8 cellular contexts compared by ENCODE assay signal in genomic region chrX:52935469-52935783, GRCh38. TPM values are rescaled to one million over a fixed set of nuclear protein-coding genes. Genes with fewer than 3 reads are reported as not detected.
A peak's percentile ranks its signal among the peaks of the same experiment; 100 is the strongest.
DNase-seq lines count a peak whose midpoint lies in the region; ATAC-seq and TF ChIP-seq lines count a peak whose summit lies in the region.
"Not testable (repeated sequence)": the region's sequence is repeated elsewhere in the genome, so short reads cannot be mapped to it uniquely, and the experiment has no call there.

No MANE protein-coding gene starts in this region.

- H3K36me3 ChIP-seq in ES-I3 (ENCODE audit: insufficient read depth, low read length); HUES48 (ENCODE audit: control insufficient read depth, insufficient read depth, low read length); body of pancreas (replicated peaks in 1 of 2; ENCODE audit: insufficient read depth in 1 of 2, low read depth in 2 of 2); fibroblast of lung (ENCODE audit: control insufficient read depth, insufficient read depth, low read length); left lung; ovary; tibial artery: not testable (repeated sequence)

- H3K4me2 ChIP-seq in fibroblast of lung (ENCODE audit: extremely low read depth, insufficient read depth, low read length) = peak overlapping the region; percentile 97

- TF ChIP-seq POLR2A in body of pancreas (IDR thresholded peaks at IDR 0.05); ovary (IDR thresholded peaks at IDR 0.05): not testable (repeated sequence)

- not testable (repeated sequence) for H3K4me1 ChIP-seq in ES-I3 (ENCODE audit: insufficient read depth, low read length); HUES48 (ENCODE audit: control insufficient read depth, insufficient read depth, low read length); body of pancreas; fibroblast of lung (ENCODE audit: control insufficient read depth, extremely low read depth, insufficient read depth, low read length); left lung; ovary (ENCODE audit: insufficient read depth); tibial artery

- H3K27ac ChIP-seq in HUES48 (ENCODE audit: low read depth, low read length) (peak overlapping the region; percentile 95), VCaP (peak overlapping the region; percentile 65), body of pancreas (peak overlapping the region; percentile 83 to 95 (median 91)), fibroblast of lung (ENCODE audit: insufficient read depth, low read length) (peak overlapping the region; percentile 97), left lung (peak overlapping the region; percentile 91 to 96), ovary (peak overlapping the region; percentile 85 to 94), tibial artery (peak overlapping the region; percentile 90 to 97)

- ATAC-seq in body of pancreas (peak; percentile 5), left lung (peak; percentile 15)

- H3K9me3 ChIP-seq in ES-I3 (ENCODE audit: control insufficient read depth, insufficient read depth, low read length); HUES48 (ENCODE audit: control insufficient read depth, insufficient read depth, low read length); body of pancreas; fibroblast of lung (ENCODE audit: control insufficient read depth, insufficient read depth, low read depth, low read length); left lung; ovary; tibial artery: not testable (repeated sequence)

- peak overlapping the region; percentile 71 for H3K9ac ChIP-seq in ES-I3 (ENCODE audit: low read depth, low read length)
- peak overlapping the region; percentile 68 for H3K9ac ChIP-seq in HUES48 (ENCODE audit: low read depth, low read length)
- peak overlapping the region; percentile 65 for H3K9ac ChIP-seq in fibroblast of lung (ENCODE audit: insufficient read depth, low read length)

- 0 to 14% methylated on average over 5 to 9 of the region's 10 CpGs for WGBS in body of pancreas, 2 donors
- WGBS in ovary, 3 donors = 1 to 2% (median 1%) methylated on average over 10 of the region's 10 CpGs

- DNase-seq in body of pancreas; fibroblast of lung (ENCODE audit: low read depth in 2 of 2); left lung; ovary; tibial artery: not testable (repeated sequence)

- intact Hi-C loops in body of pancreas (cut with DNase I); left lung (cut with DNase I); ovary (cut with DNase I); tibial artery (cut with DNase I; ENCODE audit: low total_unique reads): not testable (repeated sequence)

- peak overlapping the region; percentile 35 for H2AFZ ChIP-seq in fibroblast of lung (ENCODE audit: low read length)

- TF ChIP-seq CTCF in VCaP (conservative IDR thresholded peaks at IDR 0.05); body of pancreas (IDR thresholded peaks at IDR 0.05); fibroblast of lung (conservative IDR thresholded peaks at IDR 0.05 in 1 of 2, IDR thresholded peaks at IDR 0.05 in 1 of 2; ENCODE audit: low read depth in 1 of 2, low read length in 2 of 2); left lung (IDR thresholded peaks at IDR 0.05); ovary (IDR thresholded peaks at IDR 0.05); tibial artery (IDR thresholded peaks at IDR 0.05): not testable (repeated sequence)

- not testable (repeated sequence) for H3K27me3 ChIP-seq in HUES48 (ENCODE audit: control insufficient read depth, insufficient read depth, low read length); body of pancreas; fibroblast of lung (ENCODE audit: control insufficient read depth, insufficient read depth, low read length); left lung; ovary; tibial artery

- not testable (repeated sequence) for H3K79me2 ChIP-seq in fibroblast of lung (ENCODE audit: control insufficient read depth, insufficient read depth, low read length)

- peak overlapping the region; percentile 77 for H3K4me3 ChIP-seq in HUES48 (ENCODE audit: low read depth, low read length)
- H3K4me3 ChIP-seq in body of pancreas = peak overlapping the region; percentile 34 to 42
- peak overlapping the region; percentile 66 to 70 (median 68) for H3K4me3 ChIP-seq in fibroblast of lung (replicated peaks in 1 of 4; ENCODE audit: control extremely low read depth in 1 of 4, insufficient read depth in 1 of 4, low read depth in 3 of 4, low read length in 4 of 4)
- H3K4me3 ChIP-seq in left lung = peak overlapping the region; percentile 27 to 45
- H3K4me3 ChIP-seq in ovary = peak overlapping the region; percentile 75
- peak overlapping the region; percentile 59 to 67 for H3K4me3 ChIP-seq in tibial artery

- not testable (repeated sequence) for H4K20me1 ChIP-seq in fibroblast of lung (ENCODE audit: control insufficient read depth, extremely low read depth, insufficient read depth, low read length)

- TF ChIP-seq EP300 in ovary (IDR thresholded peaks at IDR 0.05) = not testable (repeated sequence)

RNA-seq across cellular contexts. Expression of gene FAM156A, which starts 22.9 kb away (rescaled TPM):
- total RNA-seq in body of pancreas = 10 to 100 TPM; 20.1 to 24.6 TPM
- 7.6 and 10.3 TPM in 2 replicates for total RNA-seq in fibroblast of lung
- polyA plus RNA-seq in fibroblast of lung = 15.3 and 18.8 TPM in 2 replicates
- polyA plus RNA-seq in fibroblast of lung (2012) = 11.3 and 12.1 TPM in 2 replicates
- 9.6 and 11.7 TPM in 2 replicates for polyA minus RNA-seq in fibroblast of lung (ENCODE audit: low replicate concordance)
- total RNA-seq in left lung = 10 to 100 TPM; 17.3 to 18.9 TPM
- 10 to 100 TPM in 6 of 7 donors, 1 to 10 TPM in 1; 8.7 to 24.1 (median 17.9) TPM for total RNA-seq in ovary
- polyA plus RNA-seq in ovary = 10 to 100 TPM; 13.2 to 16.6 TPM

RNA-seq across cellular contexts. Expression of gene FAM156B, which starts 38.3 kb away (rescaled TPM):
- total RNA-seq in body of pancreas = 10 to 100 TPM in 1 of 2 donors, 1 to 10 TPM in 1; 8.0 to 44.8 TPM
- total RNA-seq in fibroblast of lung = 6.2 and 12.6 TPM in 2 replicates
- polyA plus RNA-seq in fibroblast of lung = 11.0 and 11.4 TPM in 2 replicates
- 4.7 and 7.0 TPM in 2 replicates for polyA plus RNA-seq in fibroblast of lung (2012)
- 8.9 and 10.5 TPM in 2 replicates for polyA minus RNA-seq in fibroblast of lung (ENCODE audit: low replicate concordance)
- total RNA-seq in left lung = 10 to 100 TPM; 11.2 to 11.4 TPM
- 10 to 100 TPM in 4 of 7 donors, 1 to 10 TPM in 3; 6.8 to 22.9 (median 13.6) TPM for total RNA-seq in ovary
- 10 to 100 TPM in 1 of 2 donors, 1 to 10 TPM in 1; 2.2 to 14.9 TPM for polyA plus RNA-seq in ovary
